10 cellular contexts compared by ENCODE assay signal in genomic region chr13:62119739-62120700, GRCh38.
A peak's percentile ranks its signal among the peaks of the same experiment; 100 is the strongest.
DNase-seq lines count a peak whose midpoint lies in the region; TF ChIP-seq lines count a peak whose summit lies in the region.
"Had no signal": no experiment of that assay in that cellular context is flagged by ENCODE, and none has a peak within 500 bp of the region (broad histone marks: within the 10 kb centered on the region; RNA-seq: fewer than 3 reads in every experiment).

No MANE protein-coding gene starts in this region.

- H3K4me2 ChIP-seq in mammary epithelial cell (ENCODE audit: insufficient read depth, low read depth, low read length): no peak overlapping the region

- H3K27ac ChIP-seq in mammary epithelial cell (ENCODE audit: insufficient read depth, low read depth, low read length): no peak overlapping the region
- H3K27ac ChIP-seq in prostate gland: no peak overlapping the region
- H3K27ac ChIP-seq: SJCRH30 had no signal

- in situ Hi-C loops in mammary epithelial cell (cut with MboI; ENCODE audit: low sequenced_read_pairs in 2 of 2): loop anchor here in 1 of 2 donors (25.0 kb wide), 1 partner anchor 242 kb away; no protein-coding TSS in a partner anchor

- TF ChIP-seq POLR2A in prostate gland (IDR thresholded peaks at IDR 0.05): no peak

- CTCF ChIA-PET in mammary epithelial cell (lab: Charles Lee; ENCODE audit: low non-redundant PET): interaction anchor here (0.8 kb wide), 1 partner anchor 238 kb away, joined by 4 read pairs; no protein-coding TSS in a partner anchor

- H2AFZ ChIP-seq in mammary epithelial cell (ENCODE audit: low read depth, low read length): no peak overlapping the region

- intact Hi-C loops in mammary epithelial cell (cut with micrococcal nuclease): loop anchor here (1.0 kb wide), 1 partner anchor 238 kb away; no protein-coding TSS in a partner anchor
- intact Hi-C loops in prostate gland (cut with DNase I): no loop called here
- intact Hi-C loops in cardiac septum (cut with DNase I): no loop called here

- no peaks in the 10 kb centered on the region for H3K36me3 ChIP-seq in mammary epithelial cell (ENCODE audit: insufficient read depth, low read length)
- no peaks in the 10 kb centered on the region for H3K36me3 ChIP-seq in prostate gland

- H3K27me3 ChIP-seq in mammary epithelial cell (ENCODE audit: insufficient read depth, low read length) (no peaks in the 10 kb centered on the region), prostate gland (replicated peaks; ENCODE audit: insufficient read depth) (no peaks in the 10 kb centered on the region)
- H3K27me3 ChIP-seq: SJCRH30 had no signal

- no peaks in the 10 kb centered on the region for H3K9me3 ChIP-seq in mammary epithelial cell (replicated peaks; ENCODE audit: insufficient read depth, low read length)
- no peaks in the 10 kb centered on the region for H3K9me3 ChIP-seq in prostate gland
- H3K9me3 ChIP-seq: SJCRH30 had no signal

- WGBS in mammary epithelial cell (ENCODE audit: low coverage, missing lambda C conversion rate): 19% methylated on average over 5 of the region's 5 CpGs
- 53% methylated on average over 5 of the region's 5 CpGs for WGBS in prostate gland

- dilution Hi-C loops in mammary epithelial cell (cut with HindIII; ENCODE audit: low sequenced_read_pairs): no loop called here

- H3K4me3 ChIP-seq in mammary epithelial cell (replicated peaks in 1 of 3; ENCODE audit: insufficient read depth in 1 of 3, low read depth in 2 of 3, low read length in 3 of 3) (no peak overlapping the region), prostate gland (no peak overlapping the region)
- H3K4me3 ChIP-seq: SJCRH30 had no signal

- H4K20me1 ChIP-seq in mammary epithelial cell (ENCODE audit: insufficient read depth, low read length): no peaks in the 10 kb centered on the region

- H3K9ac ChIP-seq in mammary epithelial cell (ENCODE audit: insufficient read depth, low read length): no peak overlapping the region

- BruUV-seq in mammary epithelial cell (replicated peaks; lab: Mats Ljungman, UMichigan): no TSS peak

- no peaks in the 10 kb centered on the region for H3K79me2 ChIP-seq in mammary epithelial cell (ENCODE audit: insufficient read depth, low read length)

- no peaks in the 10 kb centered on the region for H3K4me1 ChIP-seq in mammary epithelial cell (ENCODE audit: insufficient read depth, low read length)
- no peaks in the 10 kb centered on the region for H3K4me1 ChIP-seq in prostate gland (replicated peaks)

- peak; percentile 16 to 17 for DNase-seq in NCI-H2081 (lab: John Stamatoyannopoulos, UW)
- no peak for DNase-seq in NCI-H2081 treated with DMSO at 0.1 percent for 48 hours (lab: John Stamatoyannopoulos, UW)
- peak; percentile 27 for DNase-seq in NCI-H1417 treated with DMSO at 0.1 percent for 48 hours (lab: John Stamatoyannopoulos, UW)
- no peak for DNase-seq in mammary epithelial cell
- no peak for DNase-seq in prostate gland (ENCODE audit: low spot score)
- DNase-seq in SKM-1 (lab: John Stamatoyannopoulos, UW; ENCODE audit: unreplicated experiment): no peak
- DNase-seq in occipital lobe (lab: John Stamatoyannopoulos, UW): no peak
- DNase-seq in cardiac septum (ENCODE audit: low spot score): no peak
- DNase-seq: CD8-positive, alpha-beta memory T cell had no signal

- peak; percentile 26 to 36 for TF ChIP-seq CTCF in mammary epithelial cell (conservative IDR thresholded peaks at IDR 0.05 in 1 of 2, IDR thresholded peaks at IDR 0.05 in 1 of 2; ENCODE audit: extremely low read depth in 1 of 2, insufficient read depth in 1 of 2, low read depth in 1 of 2, low read length in 2 of 2)
- peak in 3 of 4 experiments; percentile 16 to 41 (median 34) for TF ChIP-seq CTCF in prostate gland (IDR thresholded peaks at IDR 0.05)

Comparison
In these comparisons a context has a peak if more than half of its experiments do, and no peak if none do; other contexts are left out.
1. DNase-seq: peak in NCI-H2081 (2 of 2) and NCI-H1417 treated with DMSO at 0.1 percent for 48 hours (single experiment); none in NCI-H2081 treated with DMSO at 0.1 percent for 48 hours (single experiment), mammary epithelial cell (single experiment), prostate gland (single experiment), SKM-1 (single experiment), occipital lobe (single experiment) and cardiac septum (single experiment).